16 cellular contexts compared by ENCODE assay signal in genomic region chr4:16034010-16034829, GRCh38. TPM values are rescaled to one million over a fixed set of nuclear protein-coding genes. Genes with fewer than 3 reads are reported as not detected.
A peak's percentile ranks its signal among the peaks of the same experiment; 100 is the strongest.
DNase-seq lines count a peak whose midpoint lies in the region; ATAC-seq and TF ChIP-seq lines count a peak whose summit lies in the region.
"Had no signal": no experiment of that assay in that cellular context is flagged by ENCODE, and none has a peak within 500 bp of the region (broad histone marks: within the 10 kb centered on the region; RNA-seq: fewer than 3 reads in every experiment).

No MANE protein-coding gene starts in this region.

- H3K27me3 Mint-ChIP-seq in chondrocyte (ENCODE audit: low read depth): no peaks in the 10 kb centered on the region
- peaks cover 10% of the 10 kb centered on the region for H3K27me3 Mint-ChIP-seq in activated CD4-positive, alpha-beta memory T cell treated with anti-CD3 and anti-CD28 coated beads, Interleukin-2, amount 10 ng/mL, durations not matched to agents 7 days and 5 days

- H3K27me3 ChIP-seq in heart right ventricle (no peaks in the 10 kb centered on the region), left ventricle myocardium inferior (ENCODE audit: low read depth) (no peaks in the 10 kb centered on the region), left lung (no peaks in the 10 kb centered on the region), MM.1S (replicated peaks; ENCODE audit: insufficient read depth, low read length) (no peaks in the 10 kb centered on the region), uterus (no peaks in the 10 kb centered on the region)
- H3K27me3 ChIP-seq: testis had no signal

- ATAC-seq in heart right ventricle (peak in 5 of 8 donors; percentile 35 to 77 (median 56)), left lung (peak; percentile 87)
- ATAC-seq: natural killer cell treated with Interleukin-12 subunit alpha and Interleukin-12 subunit beta and Interleukin-15 and Interleukin-18, amount 100 ng/mL, for 72 hours; Right ventricle myocardium inferior had no signal

- no peaks in the 10 kb centered on the region for H3K9me2 ChIP-seq in MM.1S (replicated peaks; ENCODE audit: insufficient read depth, low read length)

- H3K27ac ChIP-seq in heart right ventricle (peak overlapping the region in 3 of 10 donors; percentile 15 to 57 (median 16)), left ventricle myocardium inferior (replicated peaks) (no peak overlapping the region), left lung (peak overlapping the region; percentile 7 to 45), MM.1S (ENCODE audit: low read length) (no peak overlapping the region), uterus (no peak overlapping the region)
- H3K27ac ChIP-seq: testis had no signal

- no peaks in the 10 kb centered on the region for H3K79me2 ChIP-seq in MM.1S (ENCODE audit: low read length)

- H3F3A ChIP-seq in MM.1S (ENCODE audit: insufficient read depth, low read length): no peaks in the 10 kb centered on the region

- peaks cover 22% of the 10 kb centered on the region for H3K4me1 Mint-ChIP-seq in chondrocyte (ENCODE audit: low read depth)
- no peaks in the 10 kb centered on the region for H3K4me1 Mint-ChIP-seq in activated CD4-positive, alpha-beta memory T cell treated with anti-CD3 and anti-CD28 coated beads, Interleukin-2, amount 10 ng/mL, durations not matched to agents 7 days and 5 days

- H3K9me3 ChIP-seq in heart right ventricle: no peaks in the 10 kb centered on the region
- no peaks in the 10 kb centered on the region for H3K9me3 ChIP-seq in left ventricle myocardium inferior (replicated peaks)
- no peaks in the 10 kb centered on the region for H3K9me3 ChIP-seq in left lung
- H3K9me3 ChIP-seq in MM.1S (replicated peaks; ENCODE audit: insufficient read depth, low read length): no peaks in the 10 kb centered on the region
- no peaks in the 10 kb centered on the region for H3K9me3 ChIP-seq in uterus
- H3K9me3 ChIP-seq: testis had no signal

- CTCF ChIA-PET in activated CD4-positive, alpha-beta memory T cell treated with anti-CD3 and anti-CD28 coated beads, Interleukin-2, amount 10 ng/mL, durations not matched to agents 7 days and 5 days (lab: Charles Lee): no interaction called here

- H3K36me3 ChIP-seq in heart right ventricle: no peaks in the 10 kb centered on the region
- no peaks in the 10 kb centered on the region for H3K36me3 ChIP-seq in left ventricle myocardium inferior
- no peaks in the 10 kb centered on the region for H3K36me3 ChIP-seq in left lung
- H3K36me3 ChIP-seq in MM.1S (replicated peaks; ENCODE audit: insufficient read depth, low read length): no peaks in the 10 kb centered on the region
- no peaks in the 10 kb centered on the region for H3K36me3 ChIP-seq in uterus

- no peak for TF ChIP-seq POLR2A in uterus (IDR thresholded peaks at IDR 0.05)

- H2AFZ ChIP-seq in MM.1S (ENCODE audit: low read length): no peak overlapping the region

- DNase-seq in heart right ventricle (no peak), left ventricle myocardium inferior (no peak), chondrocyte (ENCODE audit: low spot score) (no peak), left lung (no peak), MM.1S (no peak), uterus (no peak), epidermal melanocyte (ENCODE audit: insufficient read length, low spot score) (no peak)
- no peak for DNase-seq in activated CD4-positive, alpha-beta memory T cell treated with anti-CD3 and anti-CD28 coated beads, Interleukin-2, amount 10 ng/mL, durations not matched to agents 7 days and 5 days
- DNase-seq: activated naive CD4-positive, alpha-beta T cell treated with anti-CD3 and anti-CD28 coated beads for 36 hours; KBM-7; NCI-H1930; NCI-H82; testis had no signal

- no peak overlapping the region for H3K4me2 ChIP-seq in MM.1S (ENCODE audit: low read depth, low read length)

- TF ChIP-seq CTCF in heart right ventricle (IDR thresholded peaks at IDR 0.05): no peak
- TF ChIP-seq CTCF in left ventricle myocardium inferior (IDR thresholded peaks at IDR 0.05; ENCODE audit: borderline replicate concordance): no peak
- no peak for TF ChIP-seq CTCF in chondrocyte (IDR thresholded peaks at IDR 0.05)
- TF ChIP-seq CTCF in left lung (IDR thresholded peaks at IDR 0.05): no peak
- no peak for TF ChIP-seq CTCF in MM.1S (IDR thresholded peaks at IDR 0.05; ENCODE audit: low read length)
- TF ChIP-seq CTCF in uterus (IDR thresholded peaks at IDR 0.05): no peak

- WGBS in heart right ventricle, 2 donors: 51 to 53% methylated on average over 11 of the region's 11 CpGs

- no peak overlapping the region for H3K4me3 Mint-ChIP-seq in chondrocyte (ENCODE audit: unreplicated experiment)
- H3K4me3 Mint-ChIP-seq in activated CD4-positive, alpha-beta memory T cell treated with anti-CD3 and anti-CD28 coated beads, Interleukin-2, amount 10 ng/mL, durations not matched to agents 7 days and 5 days: no peak overlapping the region
- H3K4me3 Mint-ChIP-seq: activated naive CD4-positive, alpha-beta T cell treated with anti-CD3 and anti-CD28 coated beads for 36 hours; natural killer cell treated with Interleukin-12 subunit alpha and Interleukin-12 subunit beta and Interleukin-15 and Interleukin-18, amount 100 ng/mL, for 72 hours had no signal

- POLR2A ChIA-PET in activated CD4-positive, alpha-beta memory T cell treated with anti-CD3 and anti-CD28 coated beads, Interleukin-2, amount 10 ng/mL, durations not matched to agents 7 days and 5 days (lab: Charles Lee): no interaction called here

- H3K4me3 ChIP-seq in heart right ventricle (no peak overlapping the region), left ventricle myocardium inferior (no peak overlapping the region), left lung (no peak overlapping the region), MM.1S (ENCODE audit: low read length) (no peak overlapping the region), uterus (no peak overlapping the region)
- H3K4me3 ChIP-seq: testis had no signal

- H3K9me3 Mint-ChIP-seq in chondrocyte (ENCODE audit: low read depth): no peaks in the 10 kb centered on the region
- H3K9me3 Mint-ChIP-seq in activated CD4-positive, alpha-beta memory T cell treated with anti-CD3 and anti-CD28 coated beads, Interleukin-2, amount 10 ng/mL, durations not matched to agents 7 days and 5 days: no peaks in the 10 kb centered on the region
- H3K9me3 Mint-ChIP-seq: activated naive CD4-positive, alpha-beta T cell treated with anti-CD3 and anti-CD28 coated beads for 36 hours; natural killer cell treated with Interleukin-12 subunit alpha and Interleukin-12 subunit beta and Interleukin-15 and Interleukin-18, amount 100 ng/mL, for 72 hours had no signal

- peak overlapping the region; percentile 19 for H3K27ac Mint-ChIP-seq in chondrocyte (ENCODE audit: unreplicated experiment)
- no peak overlapping the region for H3K27ac Mint-ChIP-seq in activated CD4-positive, alpha-beta memory T cell treated with anti-CD3 and anti-CD28 coated beads, Interleukin-2, amount 10 ng/mL, durations not matched to agents 7 days and 5 days
- H3K27ac Mint-ChIP-seq: activated naive CD4-positive, alpha-beta T cell treated with anti-CD3 and anti-CD28 coated beads for 36 hours; natural killer cell treated with Interleukin-12 subunit alpha and Interleukin-12 subunit beta and Interleukin-15 and Interleukin-18, amount 100 ng/mL, for 72 hours had no signal

- H4K20me1 ChIP-seq in MM.1S (ENCODE audit: insufficient read depth, low read length): no peaks in the 10 kb centered on the region

- no peaks in the 10 kb centered on the region for H3K36me3 Mint-ChIP-seq in chondrocyte (ENCODE audit: low read depth)
- H3K36me3 Mint-ChIP-seq in activated CD4-positive, alpha-beta memory T cell treated with anti-CD3 and anti-CD28 coated beads, Interleukin-2, amount 10 ng/mL, durations not matched to agents 7 days and 5 days (ENCODE audit: low read depth): no peaks in the 10 kb centered on the region
- H3K36me3 Mint-ChIP-seq: natural killer cell treated with Interleukin-12 subunit alpha and Interleukin-12 subunit beta and Interleukin-15 and Interleukin-18, amount 100 ng/mL, for 72 hours had no signal

- intact Hi-C loops in heart right ventricle (cut with DNase I) (no loop called here), left ventricle myocardium inferior (cut with micrococcal nuclease) (no loop called here), left lung (cut with DNase I) (no loop called here), uterus (cut with DNase I; ENCODE audit: low total_unique reads) (no loop called here)

- H3K4me1 ChIP-seq in heart right ventricle: peaks cover 0 to 36% (median 10%) of the 10 kb centered on the region in 9 donors
- H3K4me1 ChIP-seq in left ventricle myocardium inferior: peaks cover 24% of the 10 kb centered on the region
- H3K4me1 ChIP-seq in left lung: peaks cover 6 to 41% of the 10 kb centered on the region in 2 donors
- H3K4me1 ChIP-seq in MM.1S (ENCODE audit: low read length): no peaks in the 10 kb centered on the region
- no peaks in the 10 kb centered on the region for H3K4me1 ChIP-seq in uterus
- H3K4me1 ChIP-seq: testis had no signal

- no peak overlapping the region for H3K9ac ChIP-seq in MM.1S (ENCODE audit: low read length)

RNA-seq across cellular contexts. Expression of gene PROM1, which starts 49.6 kb away (rescaled TPM):
- total RNA-seq in heart right ventricle (10 to 100 TPM in 4 of 10 donors, 1 to 10 TPM in 6; 1.3 to 19.3 (median 3.4) TPM), left ventricle myocardium inferior (2.9 TPM), chondrocyte (0.10 TPM in 1 of 3 replicates, not detected in the others), left lung (10 to 100 TPM in 1 of 2 donors, not detected in 1; 11.2 TPM), uterus (10 to 100 TPM in 1 of 4 donors, 1 to 10 TPM in 1, under 1 TPM in 2; 0.18 to 24.6 (median 1.1) TPM)
- polyA plus RNA-seq in heart right ventricle: 1 to 10 TPM; 1.2 to 4.5 TPM
- not detected for total RNA-seq in activated CD4-positive, alpha-beta memory T cell treated with anti-CD3 and anti-CD28 coated beads, Interleukin-2, amount 10 ng/mL, durations not matched to agents 7 days and 5 days
- polyA plus RNA-seq: AG04450 had no signal

Comparison
In these comparisons a context has a peak if more than half of its experiments do, and no peak if none do; other contexts are left out.
1. H3K27ac ChIP-seq: peak in left lung (2 of 2); none in left ventricle myocardium inferior (single experiment), MM.1S (single experiment) and uterus (0 of 2).